In genomic region chr17:8900626-8901585, GRCh38 we compare ENCODE assay signal across 14 cellular contexts. TPM values are rescaled to one million over a fixed set of nuclear protein-coding genes. Genes with fewer than 3 reads are reported as not detected.
A peak's percentile ranks its signal among the peaks of the same experiment; 100 is the strongest.
DNase-seq lines count a peak whose midpoint lies in the region; ATAC-seq, FAIRE-seq and TF ChIP-seq lines count a peak whose summit lies in the region.
"Had no signal": no experiment of that assay in that cellular context is flagged by ENCODE, and none has a peak within 500 bp of the region (broad histone marks: within the 10 kb centered on the region; RNA-seq: fewer than 3 reads in every experiment).

No MANE protein-coding gene starts in this region.

- intact Hi-C loops in HepG2 (cut with micrococcal nuclease; ENCODE audit: unreplicated experiment): no loop called here

- no peak overlapping the region for H3K4me3 Mint-ChIP-seq in endodermal cell

- H3K4me3 ChIP-seq in endodermal cell (ENCODE audit: low read length) (no peak overlapping the region), HepG2 (replicated peaks in 1 of 3; ENCODE audit: insufficient read depth in 1 of 3, low read depth in 2 of 3, low read length in 3 of 3) (no peak overlapping the region)
- H3K4me3 ChIP-seq: PC-9, right lobe of liver had no signal

- no peaks in the 10 kb centered on the region for H3K79me2 ChIP-seq in HepG2 (ENCODE audit: insufficient read depth, low read length)

- H3K9me3 ChIP-seq in KOPT-K1 (ENCODE audit: insufficient read depth, low read length, poor library complexity, severe bottlenecking) (no peaks in the 10 kb centered on the region), endodermal cell (ENCODE audit: control insufficient read depth, low read length) (no peaks in the 10 kb centered on the region), HepG2 (ENCODE audit: low read length) (no peaks in the 10 kb centered on the region)
- H3K9me3 ChIP-seq: right lobe of liver had no signal

- no peaks in the 10 kb centered on the region for H3K9me3 Mint-ChIP-seq in endodermal cell

- peak; percentile 90 for FAIRE-seq in GM18507 (lab: Jason Lieb, UNC)
- no peak for FAIRE-seq in HepG2 (lab: Jason Lieb, UNC)

- H4K20me1 ChIP-seq in HepG2 (ENCODE audit: insufficient read depth, low read length): no peaks in the 10 kb centered on the region

- H2AFZ ChIP-seq in HepG2 (ENCODE audit: low read length): no peak overlapping the region
- H2AFZ ChIP-seq: PC-9 had no signal

- ATAC-seq in HepG2 (no peak), GM21515 (IDR thresholded peaks at IDR 0.05; ENCODE audit: unreplicated experiment) (no peak)
- ATAC-seq: right lobe of liver had no signal

- peaks cover 12% of the 10 kb centered on the region for H3K27me3 Mint-ChIP-seq in endodermal cell (ENCODE audit: insufficient read depth)

- BruUV-seq in HepG2 (replicated peaks; lab: Mats Ljungman, UMichigan): no TSS peak

- in situ Hi-C loops in HepG2 (cut with HindIII; ENCODE audit: extremely low pct_ligation_motif_present, low pct_unique_long_range_greater_than_20kb): no loop called here

- H3K27ac Mint-ChIP-seq in endodermal cell: no peak overlapping the region

- TF ChIP-seq POLR2A in HepG2 (IDR thresholded peaks at IDR 0.05; ENCODE audit: insufficient read depth in 1 of 2, low read depth in 2 of 2, low read length in 2 of 2): no peak

- H3K9ac ChIP-seq in endodermal cell (ENCODE audit: extremely low read depth, low read length, poor library complexity, severe bottlenecking) (no peak overlapping the region), HepG2 (ENCODE audit: insufficient read depth, low read depth, low read length) (no peak overlapping the region)

- TF ChIP-seq EP300 in HepG2 (IDR thresholded peaks at IDR 0.05; ENCODE audit: low read depth in 2 of 2, low read length in 2 of 2): no peak
- no peak for TF ChIP-seq EP300 in HepG2 (CRISPR knock-in tag; IDR thresholded peaks at IDR 0.05; ENCODE audit: borderline replicate concordance)

- H3K4me2 ChIP-seq in HepG2 (ENCODE audit: low read depth, low read length): no peak overlapping the region
- H3K4me2 ChIP-seq: PC-9 had no signal

- TF ChIP-seq RAD21 in HepG2 (CRISPR knock-in tag; IDR thresholded peaks at IDR 0.05): no peak

- TF ChIP-seq CTCF in endodermal cell (conservative IDR thresholded peaks at IDR 0.05): peak; percentile 30
- no peak for TF ChIP-seq CTCF in HepG2 (CRISPR knock-in tag; IDR thresholded peaks at IDR 0.05)

- H3K4me1 Mint-ChIP-seq in endodermal cell: peaks cover 7% of the 10 kb centered on the region

- no peaks in the 10 kb centered on the region for H3K27me3 ChIP-seq in endodermal cell (ENCODE audit: control insufficient read depth, insufficient read depth, low read length, poor library complexity, severe bottlenecking)
- H3K27me3 ChIP-seq in HepG2 (ENCODE audit: control insufficient read depth in 1 of 2, insufficient read depth in 2 of 2, low read length in 2 of 2): peaks cover 6 to 33% of the 10 kb centered on the region in 2 experiments; a peak in 4 of 5 replicates
- H3K27me3 ChIP-seq: right lobe of liver had no signal

- H3K36me3 ChIP-seq in KOPT-K1 (ENCODE audit: insufficient read depth, low read length) (peaks cover 66% of the 10 kb centered on the region), endodermal cell (ENCODE audit: control insufficient read depth, insufficient read depth, low read length) (no peaks in the 10 kb centered on the region), HepG2 (replicated peaks in 1 of 2; ENCODE audit: control insufficient read depth in 1 of 2, insufficient read depth in 2 of 2, low read length in 2 of 2) (no peaks in the 10 kb centered on the region)
- H3K36me3 ChIP-seq: right lobe of liver had no signal

- WGBS in endodermal cell (ENCODE audit: insufficient coverage in 1 of 2, insufficient read length in 1 of 2), 2 experiments: 60 to 77% methylated on average over 9 to 15 of the region's 15 CpGs
- 25% methylated on average over 15 of the region's 15 CpGs for WGBS in HepG2 (ENCODE audit: low lambda C conversion rate)

- H3K27ac ChIP-seq in KOPT-K1 (ENCODE audit: low read depth, low read length, poor library complexity, severe bottlenecking): peak overlapping the region; percentile 86
- no peak overlapping the region for H3K27ac ChIP-seq in endodermal cell (ENCODE audit: low read depth, low read length)
- no peak overlapping the region for H3K27ac ChIP-seq in HepG2 (ENCODE audit: extremely low read length, insufficient read depth, low read length)
- H3K27ac ChIP-seq: PC-9, right lobe of liver had no signal

- H3K4me1 ChIP-seq in endodermal cell (ENCODE audit: control insufficient read depth, insufficient read depth, low read length): no peaks in the 10 kb centered on the region
- no peaks in the 10 kb centered on the region for H3K4me1 ChIP-seq in HepG2 (ENCODE audit: insufficient read depth, low read length)
- H3K4me1 ChIP-seq: right lobe of liver had no signal

- no peaks in the 10 kb centered on the region for H3K36me3 Mint-ChIP-seq in endodermal cell (ENCODE audit: low read depth)

- DNase-seq in CD1c-positive myeloid dendritic cell (ENCODE audit: extremely low spot score) (peak; percentile 52), GM18507 (ENCODE audit: extremely low spot score, insufficient read length, low read depth) (no peak), endodermal cell (peak; percentile 50), NCI-H510A treated with DMSO at 0.1 percent for 48 hours (lab: John Stamatoyannopoulos, UW) (no peak), ureter (ENCODE audit: low spot score) (no peak), HepG2 (ENCODE audit: low spot score) (no peak)
- DNase-seq: caudate nucleus, mesenchymal stem cell, NCI-H1105 treated with DMSO at 0.1 percent for 48 hours, PC-9 had no signal

- POLR2A ChIA-PET in HepG2 (lab: Yijun Ruan, JAX): no interaction called here

- CTCF ChIA-PET in HepG2 (lab: Yijun Ruan, JAX; ENCODE audit: low intra/inter-chr PET ratio, low total read pairs): no interaction called here

TF ChIP-seq in HepG2, 621 proteins besides CTCF, POLR2A, EP300 and RAD21 (continues in another document):
- no peak for TF ChIP-seq POLR2AphosphoS5 (IDR thresholded peaks at IDR 0.05; ENCODE audit: low read depth, low read length)
- TF ChIP-seq, protein P1, sequence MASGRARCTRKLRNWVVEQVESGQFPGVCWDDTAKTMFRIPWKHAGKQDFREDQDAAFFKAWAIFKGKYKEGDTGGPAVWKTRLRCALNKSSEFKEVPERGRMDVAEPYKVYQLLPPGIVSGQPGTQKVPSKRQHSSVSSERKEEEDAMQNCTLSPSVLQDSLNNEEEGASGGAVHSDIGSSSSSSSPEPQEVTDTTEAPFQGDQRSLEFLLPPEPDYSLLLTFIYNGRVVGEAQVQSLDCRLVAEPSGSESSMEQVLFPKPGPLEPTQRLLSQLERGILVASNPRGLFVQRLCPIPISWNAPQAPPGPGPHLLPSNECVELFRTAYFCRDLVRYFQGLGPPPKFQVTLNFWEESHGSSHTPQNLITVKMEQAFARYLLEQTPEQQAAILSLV (CRISPR knock-in tag; IDR thresholded peaks at IDR 0.05; ENCODE audit: borderline replicate concordance): no peak
- TF ChIP-seq, protein P2, sequence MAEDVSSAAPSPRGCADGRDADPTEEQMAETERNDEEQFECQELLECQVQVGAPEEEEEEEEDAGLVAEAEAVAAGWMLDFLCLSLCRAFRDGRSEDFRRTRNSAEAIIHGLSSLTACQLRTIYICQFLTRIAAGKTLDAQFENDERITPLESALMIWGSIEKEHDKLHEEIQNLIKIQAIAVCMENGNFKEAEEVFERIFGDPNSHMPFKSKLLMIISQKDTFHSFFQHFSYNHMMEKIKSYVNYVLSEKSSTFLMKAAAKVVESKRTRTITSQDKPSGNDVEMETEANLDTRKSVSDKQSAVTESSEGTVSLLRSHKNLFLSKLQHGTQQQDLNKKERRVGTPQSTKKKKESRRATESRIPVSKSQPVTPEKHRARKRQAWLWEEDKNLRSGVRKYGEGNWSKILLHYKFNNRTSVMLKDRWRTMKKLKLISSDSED (CRISPR knock-in tag; IDR thresholded peaks at IDR 0.05): no peak

RNA-seq across cellular contexts. Expression of gene PIK3R6, which starts 33.4 kb away (rescaled TPM):
- total RNA-seq in endodermal cell (1 to 10 TPM; 2.1 to 2.5 TPM), ureter (1.7 TPM), HepG2 (2016; rRNA removed; fragmentation: Illumina TruSeq; extraction: Trizol) (not detected in 2 replicates)
- polyA plus RNA-seq in endodermal cell (2013, experiment 1 of 2): 0.25 TPM
- 0.17 TPM for polyA plus RNA-seq in endodermal cell (2013, experiment 2 of 2)
- not detected in 2 replicates for total RNA-seq in HepG2 (2016; cell fraction: cytosol; rRNA removed; fragmentation: Illumina TruSeq; extraction: Trizol; ENCODE audit: low read depth)
- total RNA-seq in HepG2 (2016; cell fraction: insoluble cytoplasmic fraction; rRNA removed; fragmentation: Illumina TruSeq; extraction: Trizol): not detected in 2 replicates
- total RNA-seq in HepG2 (2016; cell fraction: membrane; rRNA removed; fragmentation: Illumina TruSeq; extraction: Trizol): not detected in 2 replicates
- total RNA-seq in HepG2 (2016; cell fraction: nucleus; rRNA removed; fragmentation: Illumina TruSeq; extraction: Trizol): not detected in 2 replicates
- polyA plus RNA-seq in HepG2 (2011; rRNA removed): not detected in 2 replicates
- 0.03 TPM in 2 replicates for polyA plus RNA-seq in HepG2 (2011; cell fraction: cytosol; rRNA removed)
- 0.26 TPM in 1 of 2 replicates, not detected in the other for polyA plus RNA-seq in HepG2 (2011; cell fraction: nucleus; rRNA removed)
- polyA plus RNA-seq in HepG2 (2012): not detected in 2 replicates
- polyA plus RNA-seq in HepG2 (2016; cell fraction: cytosol; fragmentation: Illumina TruSeq; extraction: Trizol; ENCODE audit: low read depth): not detected in 2 replicates
- not detected in 2 replicates for polyA plus RNA-seq in HepG2 (2016; cell fraction: insoluble cytoplasmic fraction; fragmentation: Illumina TruSeq; extraction: Trizol; ENCODE audit: low read depth)
- not detected in 2 replicates for polyA plus RNA-seq in HepG2 (2016; cell fraction: membrane; fragmentation: Illumina TruSeq; extraction: Trizol; ENCODE audit: low read depth)
- polyA plus RNA-seq in HepG2 (2016; cell fraction: nucleus; fragmentation: Illumina TruSeq; extraction: Trizol; ENCODE audit: insufficient read depth, low read depth): not detected in 2 replicates
- 0.09 TPM in 1 of 2 replicates, not detected in the other for polyA minus RNA-seq in HepG2 (2011; rRNA and poly(A)+ RNA removed; ENCODE audit: low replicate concordance)
- polyA minus RNA-seq in HepG2 (2011; cell fraction: cytosol; rRNA and poly(A)+ RNA removed): not detected in 2 replicates
- not detected in 2 replicates for polyA minus RNA-seq in HepG2 (2011; cell fraction: nucleus; rRNA and poly(A)+ RNA removed)
- total RNA-seq: fibroblast of villous mesenchyme, PC-9 had no signal

Comparison
In these comparisons a context has a peak if more than half of its experiments do, and no peak if none do; other contexts are left out.
1. DNase-seq: peak in CD1c-positive myeloid dendritic cell (single experiment) and endodermal cell (single experiment); none in GM18507 (single experiment), NCI-H510A treated with DMSO at 0.1 percent for 48 hours (single experiment), ureter (single experiment) and HepG2 (single experiment).